Comparison of ENCODE assay signal across 8 cellular contexts in the genomic region with DNA sequence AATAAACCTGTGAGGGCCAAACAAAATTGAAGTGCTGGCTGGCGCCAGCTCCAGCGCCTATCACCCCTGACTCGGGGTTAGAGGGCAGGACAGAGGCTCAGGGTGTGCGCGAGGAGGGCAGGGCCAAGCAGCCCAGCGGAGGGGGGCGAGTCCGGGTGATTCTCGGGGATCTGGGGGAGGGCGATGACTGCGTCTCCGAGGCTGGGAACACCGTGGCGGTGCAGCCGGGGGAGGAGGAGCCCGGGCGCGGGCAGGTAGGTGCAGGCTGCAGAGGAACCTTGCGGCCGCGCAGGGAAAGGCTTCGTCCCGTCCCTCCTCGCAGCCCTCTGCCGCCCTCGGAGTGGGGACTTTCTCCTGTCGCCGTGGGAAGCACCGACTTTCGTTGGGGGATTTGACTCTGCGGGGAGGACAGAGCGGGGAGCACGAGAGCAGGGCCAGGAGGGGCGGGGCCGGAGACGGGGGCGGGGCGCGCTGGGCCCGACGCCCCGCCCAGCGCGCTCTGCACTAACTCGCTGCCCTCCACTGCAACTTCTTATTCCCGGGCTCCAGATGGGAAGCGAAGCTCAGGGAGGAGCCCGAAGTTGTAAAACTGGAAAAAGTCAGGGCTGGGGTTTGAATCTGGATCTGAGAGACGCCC. TPM values are rescaled to one million over a fixed set of nuclear protein-coding genes. Genes with fewer than 3 reads are reported as not detected.
DNase-seq lines count a peak whose midpoint lies in the region; ATAC-seq and TF ChIP-seq lines count a peak whose summit lies in the region.

No MANE protein-coding gene starts in this region.

- H3K27ac ChIP-seq in body of pancreas (peak overlapping the region; percentile 51 to 75 (median 68)), iPS-20b (ENCODE audit: low read length) (no peak overlapping the region)

- H3K36me3 ChIP-seq in body of pancreas (replicated peaks in 1 of 2; ENCODE audit: insufficient read depth in 1 of 2, low read depth in 2 of 2): no peaks in the 10 kb centered on the region
- no peaks in the 10 kb centered on the region for H3K36me3 ChIP-seq in iPS-20b (ENCODE audit: insufficient read depth, low read depth, low read length)

- H3K9ac ChIP-seq in iPS-20b (ENCODE audit: low read depth, low read length): peak overlapping the region; percentile 48; the same call in 1 of the 2 replicates

- peak in 4 of 7 experiments; percentile 4 to 33 (median 20) for TF ChIP-seq CTCF in body of pancreas (IDR thresholded peaks at IDR 0.05)

- intact Hi-C loops in body of pancreas (cut with DNase I): no loop called here

- H3K27me3 ChIP-seq in body of pancreas: no peaks in the 10 kb centered on the region
- peaks cover 30% of the 10 kb centered on the region for H3K27me3 ChIP-seq in iPS-20b (ENCODE audit: insufficient read depth, low read length)

- H3K4me3 ChIP-seq in body of pancreas: peak overlapping the region in 1 of 2 donors; percentile 25
- peak overlapping the region; percentile 71 for H3K4me3 ChIP-seq in iPS-20b (ENCODE audit: low read length)

- DNase-seq in NCI-H1092 treated with DMSO at 0.1 percent for 48 hours (lab: John Stamatoyannopoulos, UW): peak; percentile 7
- no peak for DNase-seq in NCI-H1092 (lab: John Stamatoyannopoulos, UW)
- peak; percentile 90 for DNase-seq in HuH-7.5 (ENCODE audit: low spot score)
- peak; percentile 78 for DNase-seq in T-helper 22 cell (ENCODE audit: low read depth)
- peak; percentile 76 to 86 (median 79) for DNase-seq in body of pancreas
- peak in 3 of 4 experiments; percentile 39 to 62 (median 60) for DNase-seq in stimulated activated CD4-positive, alpha-beta T cell treated with anti-CD3 and anti-CD28 coated beads, Interleukin-1b, Interleukin-23, amount 100 ng/mL, for 24 hours (ENCODE audit: low read depth in 4 of 4, low spot score in 1 of 4)
- DNase-seq in inferior parietal cortex (ENCODE audit: extremely low spot score): no peak

- ATAC-seq in body of pancreas: peak; percentile 66

- WGBS in body of pancreas, 2 donors: 0 to 3% methylated on average over 19 to 44 of the region's 49 CpGs

- H3K9me3 ChIP-seq in body of pancreas (no peaks in the 10 kb centered on the region), iPS-20b (ENCODE audit: insufficient read depth, low read depth, low read length) (no peaks in the 10 kb centered on the region)

- H3K4me1 ChIP-seq in body of pancreas: peaks cover 45% of the 10 kb centered on the region
- peaks cover 15% of the 10 kb centered on the region; the same call in 1 of the 2 replicates for H3K4me1 ChIP-seq in iPS-20b (ENCODE audit: insufficient read depth, low read length)

- peak in 2 of 3 donors; percentile 50 to 53 for TF ChIP-seq POLR2A in body of pancreas (IDR thresholded peaks at IDR 0.05)

RNA-seq across cellular contexts. Expression of a gene that starts 5.3 kb away (rescaled TPM):
- total RNA-seq in body of pancreas: 10 to 100 TPM; 15.0 to 39.2 TPM

RNA-seq across cellular contexts. Expression of a gene that starts 11.5 kb away (rescaled TPM):
- 100 to 1,000 TPM; 218 to 227 TPM for total RNA-seq in body of pancreas

RNA-seq across cellular contexts. Expression of a gene that starts 21.2 kb away (rescaled TPM):
- total RNA-seq in body of pancreas: not detected

RNA-seq across cellular contexts. Expression of a gene that starts 37.5 kb away (rescaled TPM):
- total RNA-seq in body of pancreas: not detected

RNA-seq across cellular contexts. Expression of a gene that starts 46.4 kb away (rescaled TPM):
- total RNA-seq in body of pancreas: 1 to 10 TPM in 1 of 2 donors, under 1 TPM in 1; 0.33 to 4.4 TPM

Comparison
In these comparisons a context has a peak if more than half of its experiments do, and no peak if none do; other contexts are left out.
1. DNase-seq: peak in NCI-H1092 treated with DMSO at 0.1 percent for 48 hours (single experiment), HuH-7.5 (single experiment), T-helper 22 cell (single experiment), body of pancreas (4 of 4) and stimulated activated CD4-positive, alpha-beta T cell treated with anti-CD3 and anti-CD28 coated beads, Interleukin-1b, Interleukin-23, amount 100 ng/mL, for 24 hours (3 of 4); none in NCI-H1092 (single experiment) and inferior parietal cortex (single experiment).